24 cellular contexts compared by ENCODE assay signal in the genomic region with DNA sequence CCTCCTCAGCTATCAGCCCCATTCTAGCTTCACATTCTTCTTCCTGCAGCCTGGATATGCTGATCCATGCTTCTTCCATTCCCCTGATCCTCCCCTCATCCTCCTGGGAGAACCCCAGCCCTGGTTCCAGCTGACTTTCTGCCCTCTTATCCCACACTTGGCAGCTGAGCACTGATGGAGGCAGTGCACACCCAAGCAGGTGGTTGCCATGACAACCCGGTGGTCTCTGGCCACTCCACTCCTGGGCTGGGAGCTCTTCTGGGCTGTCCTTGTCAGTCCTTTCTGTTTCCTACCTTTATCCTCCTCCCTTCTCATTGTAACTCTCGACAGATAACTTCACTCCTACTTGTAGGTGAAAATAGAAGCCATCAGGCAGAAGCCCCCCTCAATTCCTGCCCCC. TPM values are rescaled to one million over a fixed set of nuclear protein-coding genes. Genes with fewer than 3 reads are reported as not detected.
DNase-seq lines count a peak whose midpoint lies in the region; ATAC-seq and TF ChIP-seq lines count a peak whose summit lies in the region.
"Had no signal": no experiment of that assay in that cellular context is flagged by ENCODE, and none has a peak within 500 bp of the region (broad histone marks: within the 10 kb centered on the region; RNA-seq: fewer than 3 reads in every experiment).

No MANE protein-coding gene starts in this region.

- H3K23ac ChIP-seq in neuronal stem cell (ENCODE audit: low read depth, low read length, poor library complexity) = no peak overlapping the region

- no peaks in the 10 kb centered on the region for H3K9me3 ChIP-seq in SJCRH30 (replicated peaks)
- H3K9me3 ChIP-seq in neuronal stem cell (replicated peaks in 1 of 2; ENCODE audit: control insufficient read depth in 2 of 2, insufficient read depth in 1 of 2, low read depth in 1 of 2, low read length in 2 of 2) = no peaks in the 10 kb centered on the region
- H3K9me3 ChIP-seq in A673 (ENCODE audit: low read depth, low read length, poor library complexity, severe bottlenecking) = no peaks in the 10 kb centered on the region
- H3K9me3 ChIP-seq: heart left ventricle, left ventricle myocardium inferior, prostate gland, suprapubic skin had no signal

- H3K27me3 ChIP-seq in GM23338 (ENCODE audit: insufficient read depth) = no peaks in the 10 kb centered on the region
- H3K27me3 ChIP-seq in SJCRH30 = peaks cover 6% of the 10 kb centered on the region; the same call in 1 of the 2 replicates
- peaks cover 0 to 12% (median 0%) of the 10 kb centered on the region in 3 experiments for H3K27me3 ChIP-seq in neuronal stem cell (ENCODE audit: control insufficient read depth in 3 of 3, insufficient read depth in 3 of 3, low read depth in 1 of 3, low read length in 3 of 3)
- no peaks in the 10 kb centered on the region for H3K27me3 ChIP-seq in A673 (replicated peaks; ENCODE audit: insufficient read depth, low read depth, low read length, poor library complexity)
- H3K27me3 ChIP-seq: heart left ventricle, suprapubic skin had no signal

- H2AFZ ChIP-seq in GM23338 (peak overlapping the region; percentile 93), neuronal stem cell (ENCODE audit: low read length) (no peak overlapping the region)

- peak; percentile 67 for ATAC-seq in GM23338
- ATAC-seq in GM18868 (IDR thresholded peaks at IDR 0.05; ENCODE audit: unreplicated experiment) = no peak
- no peak for ATAC-seq in HG03439 (IDR thresholded peaks at IDR 0.05; ENCODE audit: unreplicated experiment)
- ATAC-seq: heart left ventricle; naive thymus-derived CD8-positive, alpha-beta T cell had no signal

- no peak overlapping the region for H3K9ac ChIP-seq in neuronal stem cell (ENCODE audit: low read depth, low read length, poor library complexity)

- no peak overlapping the region for H2BK12ac ChIP-seq in neuronal stem cell (ENCODE audit: low read length)

- H4K8ac ChIP-seq in neuronal stem cell (ENCODE audit: low read depth, low read length) = no peak overlapping the region

- no peaks in the 10 kb centered on the region for H3F3A ChIP-seq in GM23338 (replicated peaks; ENCODE audit: low read depth)

- H3K36me3 ChIP-seq in GM23338 (ENCODE audit: insufficient read depth) (no peaks in the 10 kb centered on the region), SJCRH30 (no peaks in the 10 kb centered on the region), neuronal stem cell (replicated peaks in 1 of 2; ENCODE audit: control insufficient read depth in 2 of 2, insufficient read depth in 2 of 2, low read length in 2 of 2) (no peaks in the 10 kb centered on the region), A673 (ENCODE audit: insufficient read depth, low read length, poor library complexity, severe bottlenecking) (no peaks in the 10 kb centered on the region)
- H3K36me3 ChIP-seq: heart left ventricle, left ventricle myocardium inferior, prostate gland, suprapubic skin had no signal

- H4K20me1 ChIP-seq in GM23338 (replicated peaks; ENCODE audit: insufficient read depth) = no peaks in the 10 kb centered on the region

- BruUV-seq in A673 (replicated peaks; lab: Mats Ljungman, UMichigan) = no TSS peak

- H3K27ac Mint-ChIP-seq in GM23338 = no peak overlapping the region
- H3K27ac Mint-ChIP-seq: activated naive CD4-positive, alpha-beta T cell treated with anti-CD3 and anti-CD28 coated beads, Interleukin-2, amount 50 U/mL, for 24 hours; CD4-positive, CD25-positive, alpha-beta regulatory T cell; mesothelial cell of epicardium; T-helper 1 cell treated with Interleukin-12 subunit alpha and Interleukin-12 subunit beta and Interleukin-4 antibody, amounts not matched to agents 30 μg/mL and 1 μg/mL, for 36 hours had no signal

- peaks cover 8% of the 10 kb centered on the region for H3K27me3 Mint-ChIP-seq in GM23338 (ENCODE audit: insufficient read depth, low read depth, poor library complexity)
- H3K27me3 Mint-ChIP-seq: activated naive CD4-positive, alpha-beta T cell treated with anti-CD3 and anti-CD28 coated beads, Interleukin-2, amount 50 U/mL, for 24 hours had no signal

- TF ChIP-seq CTCF in GM23338 (conservative IDR thresholded peaks at IDR 0.05; ENCODE audit: low read depth in 2 of 2) (no peak), A673 (conservative IDR thresholded peaks at IDR 0.05; ENCODE audit: low read depth, low read length) (no peak)

- H3K4me3 ChIP-seq in GM23338 = no peak overlapping the region
- H3K4me3 ChIP-seq in SJCRH30 = no peak overlapping the region
- no peak overlapping the region for H3K4me3 ChIP-seq in neuronal stem cell (ENCODE audit: low read length in 2 of 2)
- no peak overlapping the region for H3K4me3 ChIP-seq in A673 (ENCODE audit: low read depth, low read length, poor library complexity, severe bottlenecking)
- H3K4me3 ChIP-seq: dorsolateral prefrontal cortex, heart left ventricle, left ventricle myocardium inferior, prostate gland, suprapubic skin had no signal

- H2BK5ac ChIP-seq in neuronal stem cell (ENCODE audit: low read length) = no peak overlapping the region

- no peak overlapping the region for H3K4ac ChIP-seq in neuronal stem cell (ENCODE audit: low read length)

- no peaks in the 10 kb centered on the region for H3K9me3 Mint-ChIP-seq in GM23338
- H3K9me3 Mint-ChIP-seq: activated naive CD4-positive, alpha-beta T cell treated with anti-CD3 and anti-CD28 coated beads, Interleukin-2, amount 50 U/mL, for 24 hours; CD4-positive, CD25-positive, alpha-beta regulatory T cell; central memory CD8-positive, alpha-beta T cell; mesothelial cell of epicardium; naive thymus-derived CD8-positive, alpha-beta T cell; T-helper 1 cell treated with Interleukin-12 subunit alpha and Interleukin-12 subunit beta and Interleukin-4 antibody, amounts not matched to agents 30 μg/mL and 1 μg/mL, for 36 hours had no signal

- no peak overlapping the region for H3K4me2 ChIP-seq in GM23338
- no peak overlapping the region for H3K4me2 ChIP-seq in neuronal stem cell (ENCODE audit: insufficient read depth, low read length, poor library complexity, severe bottlenecking)

- H4K91ac ChIP-seq in neuronal stem cell (ENCODE audit: low read depth, low read length, poor library complexity) = no peak overlapping the region

- no peak overlapping the region for H3K4me3 Mint-ChIP-seq in GM23338
- H3K4me3 Mint-ChIP-seq: activated naive CD4-positive, alpha-beta T cell treated with anti-CD3 and anti-CD28 coated beads, Interleukin-2, amount 50 U/mL, for 24 hours; CD4-positive, CD25-positive, alpha-beta regulatory T cell; central memory CD8-positive, alpha-beta T cell; mesothelial cell of epicardium; naive thymus-derived CD8-positive, alpha-beta T cell; T-helper 1 cell treated with Interleukin-12 subunit alpha and Interleukin-12 subunit beta and Interleukin-4 antibody, amounts not matched to agents 30 μg/mL and 1 μg/mL, for 36 hours had no signal

- H3K9me2 ChIP-seq in GM23338 (ENCODE audit: insufficient read depth) = no peaks in the 10 kb centered on the region

- WGBS in neuronal stem cell (ENCODE audit: extremely low coverage in 2 of 2, insufficient read length in 2 of 2, insufficient replicate concordance in 1 of 2), 2 donors = no CpG with 5 or more reads among the region's 2 CpGs

- H3K4me1 ChIP-seq in GM23338 (ENCODE audit: insufficient read depth) (peaks cover 5% of the 10 kb centered on the region; the same call in 1 of the 2 replicates), SJCRH30 (no peaks in the 10 kb centered on the region), neuronal stem cell (ENCODE audit: control insufficient read depth in 2 of 2, insufficient read depth in 1 of 2, low read depth in 1 of 2, low read length in 2 of 2) (peaks cover 0 to 3% of the 10 kb centered on the region in 2 donors), A673 (ENCODE audit: insufficient read depth, low read length, poor library complexity, severe bottlenecking) (no peaks in the 10 kb centered on the region)
- H3K4me1 ChIP-seq: heart left ventricle, left ventricle myocardium inferior, prostate gland, suprapubic skin had no signal

- POLR2A ChIA-PET in A673 (lab: Charles Lee; ENCODE audit: low non-redundant PET) = no interaction called here

- H2BK120ac ChIP-seq in neuronal stem cell (ENCODE audit: low read depth, low read length) = no peak overlapping the region

- H3K18ac ChIP-seq in neuronal stem cell (ENCODE audit: low read length) = no peak overlapping the region

- intact Hi-C loops in A673 (cut with micrococcal nuclease; ENCODE audit: unreplicated experiment) = no loop called here

- no peaks in the 10 kb centered on the region for H3K79me2 ChIP-seq in GM23338 (replicated peaks; ENCODE audit: insufficient read depth)

- H2AK5ac ChIP-seq in neuronal stem cell (ENCODE audit: low read depth, low read length) = no peak overlapping the region

- H3K27ac ChIP-seq in GM23338 (ENCODE audit: low read depth) (no peak overlapping the region), SJCRH30 (no peak overlapping the region), neuronal stem cell (replicated peaks; ENCODE audit: low read length) (no peak overlapping the region), A673 (ENCODE audit: low read depth, low read length, poor library complexity, severe bottlenecking) (no peak overlapping the region)
- H3K27ac ChIP-seq: dorsolateral prefrontal cortex, heart left ventricle, left ventricle myocardium inferior, prostate gland, suprapubic skin had no signal

- H3K14ac ChIP-seq in neuronal stem cell (ENCODE audit: low read length) = no peak overlapping the region

- H2BK15ac ChIP-seq in neuronal stem cell (ENCODE audit: low read length) = no peak overlapping the region

- DNase-seq in NCI-H2227 (lab: John Stamatoyannopoulos, UW; ENCODE audit: unreplicated experiment) (peak; percentile 72), NCI-H2227 treated with DMSO at 0.1 percent for 48 hours (lab: John Stamatoyannopoulos, UW) (no peak), GM23338 (ENCODE audit: low spot score) (peak; percentile 53), SJCRH30 (peak; percentile 15 to 26), neuronal stem cell (ENCODE audit: low spot score) (peak; percentile 26), A673 (ENCODE audit: low spot score) (no peak)
- DNase-seq: ACHN; activated CD4-positive, alpha-beta T cell treated with anti-CD3 and anti-CD28 coated beads for 48 hours; CD4-positive, CD25-positive, alpha-beta regulatory T cell; dorsolateral prefrontal cortex; heart left ventricle; Kasumi-1; left ventricle myocardium inferior; naive thymus-derived CD8-positive, alpha-beta T cell; NCI-H1048; NCI-H226 had no signal

- H3K4me1 Mint-ChIP-seq in GM23338 = peaks cover 8% of the 10 kb centered on the region
- H3K4me1 Mint-ChIP-seq: activated naive CD4-positive, alpha-beta T cell treated with anti-CD3 and anti-CD28 coated beads, Interleukin-2, amount 50 U/mL, for 24 hours; central memory CD8-positive, alpha-beta T cell had no signal

- H3K79me1 ChIP-seq in neuronal stem cell (ENCODE audit: low read depth, low read length) = no peaks in the 10 kb centered on the region

- no peaks in the 10 kb centered on the region for H3K36me3 Mint-ChIP-seq in GM23338 (ENCODE audit: low read depth)
- H3K36me3 Mint-ChIP-seq: activated naive CD4-positive, alpha-beta T cell treated with anti-CD3 and anti-CD28 coated beads, Interleukin-2, amount 50 U/mL, for 24 hours; CD4-positive, CD25-positive, alpha-beta regulatory T cell; mesothelial cell of epicardium; naive thymus-derived CD8-positive, alpha-beta T cell had no signal

- CTCF ChIA-PET in A673 (lab: Charles Lee) = no interaction called here

RNA-seq across cellular contexts. Expression of gene TUBG2, which starts 16.7 kb away (rescaled TPM):
- 15.3 and 18.2 TPM in 2 replicates for total RNA-seq in GM23338 (2014; rRNA removed; shearing (Covaris generic))
- polyA plus RNA-seq in GM23338 (2016; fragmentation: Nextera tagmentation; extraction: Ambion mirVana) = 16.5 and 19.0 TPM in 2 replicates
- total RNA-seq in SJCRH30 (2014; rRNA removed; shearing (Covaris generic)) = 6.2 and 10.4 TPM in 2 replicates
- 19.4 TPM for polyA plus RNA-seq in neuronal stem cell (2013, experiment 1 of 2)
- polyA plus RNA-seq in neuronal stem cell (2013, experiment 2 of 2) = 19.8 TPM
- total RNA-seq in A673 (2021) = 14.6 and 19.2 TPM in 2 replicates

RNA-seq across cellular contexts. Expression of gene TUBG1, which starts 32.9 kb away (rescaled TPM):
- 82.8 and 101 TPM in 2 replicates for total RNA-seq in GM23338 (2014; rRNA removed; shearing (Covaris generic))
- polyA plus RNA-seq in GM23338 (2016; fragmentation: Nextera tagmentation; extraction: Ambion mirVana) = 110 and 117 TPM in 2 replicates
- total RNA-seq in SJCRH30 (2014; rRNA removed; shearing (Covaris generic)) = 111 and 122 TPM in 2 replicates
- polyA plus RNA-seq in neuronal stem cell (2013, experiment 1 of 2) = 89.3 TPM
- polyA plus RNA-seq in neuronal stem cell (2013, experiment 2 of 2) = 88.4 TPM
- total RNA-seq in A673 (2021) = 85.8 and 87.4 TPM in 2 replicates

RNA-seq across cellular contexts. Expression of gene RETREG3, which starts 33.2 kb away (rescaled TPM):
- 35.4 and 38.2 TPM in 2 replicates for total RNA-seq in GM23338 (2014; rRNA removed; shearing (Covaris generic))
- polyA plus RNA-seq in GM23338 (2016; fragmentation: Nextera tagmentation; extraction: Ambion mirVana) = 8.0 and 10.5 TPM in 2 replicates
- 34.5 and 36.2 TPM in 2 replicates for total RNA-seq in SJCRH30 (2014; rRNA removed; shearing (Covaris generic))
- 29.8 TPM for polyA plus RNA-seq in neuronal stem cell (2013, experiment 1 of 2)
- 29.7 TPM for polyA plus RNA-seq in neuronal stem cell (2013, experiment 2 of 2)
- 23.2 and 30.0 TPM in 2 replicates for total RNA-seq in A673 (2021)

RNA-seq across cellular contexts. Expression of gene PLEKHH3, which starts 34.4 kb away (rescaled TPM):
- total RNA-seq in GM23338 (2014; rRNA removed; shearing (Covaris generic)) = 24.2 and 24.8 TPM in 2 replicates
- 10.9 and 13.8 TPM in 2 replicates for polyA plus RNA-seq in GM23338 (2016; fragmentation: Nextera tagmentation; extraction: Ambion mirVana)
- total RNA-seq in SJCRH30 (2014; rRNA removed; shearing (Covaris generic)) = 10.9 and 13.7 TPM in 2 replicates
- 17.1 TPM for polyA plus RNA-seq in neuronal stem cell (2013, experiment 1 of 2)
- polyA plus RNA-seq in neuronal stem cell (2013, experiment 2 of 2) = 17.9 TPM
- 11.9 and 16.8 TPM in 2 replicates for total RNA-seq in A673 (2021)
- total RNA-seq: naive thymus-derived CD8-positive, alpha-beta T cell had no signal
- polyA plus RNA-seq: naive thymus-derived CD8-positive, alpha-beta T cell had no signal

RNA-seq across cellular contexts. Expression of gene CCR10, which starts 39.3 kb away (rescaled TPM):
- 1.1 and 1.7 TPM in 2 replicates for total RNA-seq in GM23338 (2014; rRNA removed; shearing (Covaris generic))
- 2.7 and 3.0 TPM in 2 replicates for polyA plus RNA-seq in GM23338 (2016; fragmentation: Nextera tagmentation; extraction: Ambion mirVana)
- total RNA-seq in SJCRH30 (2014; rRNA removed; shearing (Covaris generic)) = 0.99 and 1.0 TPM in 2 replicates
- 1.9 TPM for polyA plus RNA-seq in neuronal stem cell (2013, experiment 1 of 2)
- polyA plus RNA-seq in neuronal stem cell (2013, experiment 2 of 2) = 1.8 TPM
- 0.52 and 0.55 TPM in 2 replicates for total RNA-seq in A673 (2021)

Comparison
In these comparisons a context has a peak if more than half of its experiments do, and no peak if none do; other contexts are left out.
1. DNase-seq: peak in NCI-H2227 (single experiment), GM23338 (single experiment), SJCRH30 (2 of 2) and neuronal stem cell (single experiment); none in NCI-H2227 treated with DMSO at 0.1 percent for 48 hours (single experiment) and A673 (single experiment).